ENCODE assay signal across 1 cellular context in genomic region chr6:17283074-17283473, GRCh38.
TF ChIP-seq lines count a peak whose summit lies in the region.

No MANE protein-coding gene starts in this region.

TF ChIP-seq in A549, 52 proteins besides CTCF, POLR2A, EP300 and RAD21 (continued from another document):
- TF ChIP-seq, protein P1, sequence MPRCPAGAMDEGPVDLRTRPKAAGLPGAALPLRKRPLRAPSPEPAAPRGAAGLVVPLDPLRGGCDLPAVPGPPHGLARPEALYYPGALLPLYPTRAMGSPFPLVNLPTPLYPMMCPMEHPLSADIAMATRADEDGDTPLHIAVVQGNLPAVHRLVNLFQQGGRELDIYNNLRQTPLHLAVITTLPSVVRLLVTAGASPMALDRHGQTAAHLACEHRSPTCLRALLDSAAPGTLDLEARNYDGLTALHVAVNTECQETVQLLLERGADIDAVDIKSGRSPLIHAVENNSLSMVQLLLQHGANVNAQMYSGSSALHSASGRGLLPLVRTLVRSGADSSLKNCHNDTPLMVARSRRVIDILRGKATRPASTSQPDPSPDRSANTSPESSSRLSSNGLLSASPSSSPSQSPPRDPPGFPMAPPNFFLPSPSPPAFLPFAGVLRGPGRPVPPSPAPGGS (IDR thresholded peaks at IDR 0.05) = no peak
- no peak for TF ChIP-seq ATOH8 (CRISPR knock-in tag; IDR thresholded peaks at IDR 0.05; ENCODE audit: low read depth)
- TF ChIP-seq HOXA7 (CRISPR knock-in tag; IDR thresholded peaks at IDR 0.05) = no peak
- no peak for TF ChIP-seq E2F6 (IDR thresholded peaks at IDR 0.05; ENCODE audit: borderline replicate concordance, low read depth)
- no peak for TF ChIP-seq BHLHE40 (IDR thresholded peaks at IDR 0.05; ENCODE audit: low read depth, low read length)
- TF ChIP-seq PHF8 (IDR thresholded peaks at IDR 0.05; ENCODE audit: borderline replicate concordance, low read depth) = no peak
